ENCODE assay signal across 8 cellular contexts in the genomic region with DNA sequence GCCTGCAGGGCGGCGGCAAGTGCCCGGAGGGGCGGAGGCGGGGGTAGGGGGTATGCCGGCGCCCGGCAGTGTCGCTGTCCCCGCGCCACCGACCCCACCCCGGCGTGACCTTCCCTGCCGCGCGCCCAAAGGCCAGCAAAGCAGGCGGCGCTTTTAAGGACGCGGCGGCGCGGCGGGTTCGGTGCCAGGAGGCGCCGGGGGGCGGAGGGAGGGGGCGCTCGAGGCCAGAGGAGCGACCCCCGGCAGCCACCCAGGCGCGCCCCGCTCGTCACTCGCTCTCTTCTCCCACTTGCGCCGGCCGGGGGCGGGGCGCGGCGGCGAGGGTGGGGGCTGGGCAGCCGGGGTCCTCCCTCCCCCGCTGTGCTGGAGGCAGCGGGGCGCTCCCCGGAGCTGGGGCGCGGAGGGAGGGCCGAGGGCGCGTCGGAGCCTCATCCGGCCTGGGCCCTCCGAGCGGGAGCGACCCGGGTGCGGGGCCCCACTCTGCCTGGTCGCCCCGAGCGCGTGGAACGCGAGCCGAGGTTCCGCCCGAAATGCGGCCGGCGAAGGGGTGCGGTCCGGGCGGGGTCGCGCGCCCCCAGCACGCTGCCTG. TPM values are rescaled to one million over a fixed set of nuclear protein-coding genes. Genes with fewer than 3 reads are reported as not detected.
DNase-seq lines count a peak whose midpoint lies in the region; ATAC-seq and TF ChIP-seq lines count a peak whose summit lies in the region.

No MANE protein-coding gene starts in this region.

- intact Hi-C loops in esophagus squamous epithelium (cut with DNase I), result no loop called here

- H3K9me3 Mint-ChIP-seq in nephron progenitor cell, result no peaks in the 10 kb centered on the region

- H3K27ac ChIP-seq in RWPE2 (ENCODE audit: poor library complexity, severe bottlenecking), result peak overlapping the region; percentile 27
- peak overlapping the region; percentile 87 to 98 (median 94) for H3K27ac ChIP-seq in esophagus squamous epithelium

- ATAC-seq in RWPE2 (ENCODE audit: low read depth) (peak; percentile 13), GM19328 (IDR thresholded peaks at IDR 0.05; ENCODE audit: unreplicated experiment) (no peak)

- no peak for DNase-seq in RWPE2 (ENCODE audit: low spot score)
- DNase-seq in esophagus squamous epithelium (lab: John Stamatoyannopoulos, UW), result no peak
- peak; percentile 79 for DNase-seq in nephron progenitor cell
- no peak for DNase-seq in retina
- no peak for DNase-seq in NCI-H2029 treated with DMSO at 0.1 percent for 48 hours (lab: John Stamatoyannopoulos, UW)
- no peak for DNase-seq in dedifferentiated amniotic fluid mesenchymal stem cell (ENCODE audit: extremely low spot score)

- WGBS in esophagus squamous epithelium, 2 donors, result no CpG with 5 or more reads among the region's 82 CpGs

- H3K36me3 ChIP-seq in RWPE2 (ENCODE audit: low read depth) (no peaks in the 10 kb centered on the region), esophagus squamous epithelium (no peaks in the 10 kb centered on the region)

- peak overlapping the region; percentile 95 for H3K27ac Mint-ChIP-seq in nephron progenitor cell

- H3K4me3 ChIP-seq in GM08714 (ENCODE audit: low read length), result peak overlapping the region; percentile 36; the same call in 1 of the 2 replicates
- peak overlapping the region; percentile 48 for H3K4me3 ChIP-seq in RWPE2 (ENCODE audit: severe bottlenecking)
- peak overlapping the region; percentile 51 to 79 (median 71) for H3K4me3 ChIP-seq in esophagus squamous epithelium

- H3K4me3 Mint-ChIP-seq in nephron progenitor cell, result peak overlapping the region; percentile 74

- peaks cover 61% of the 10 kb centered on the region for H3K4me1 Mint-ChIP-seq in nephron progenitor cell

- H3K4me1 ChIP-seq in RWPE2 (ENCODE audit: insufficient read depth, poor library complexity, severe bottlenecking) (no peaks in the 10 kb centered on the region), esophagus squamous epithelium (peaks cover 32 to 62% (median 33%) of the 10 kb centered on the region in 3 donors)

- no peak for TF ChIP-seq POLR2A in esophagus squamous epithelium (IDR thresholded peaks at IDR 0.05)

- H3K9me3 ChIP-seq in RWPE2 (ENCODE audit: severe bottlenecking) (no peaks in the 10 kb centered on the region), esophagus squamous epithelium (no peaks in the 10 kb centered on the region)

- TF ChIP-seq CTCF in RWPE2 (IDR thresholded peaks at IDR 0.05; ENCODE audit: poor library complexity, severe bottlenecking), result no peak
- TF ChIP-seq CTCF in esophagus squamous epithelium (IDR thresholded peaks at IDR 0.05), result no peak
- no peak for TF ChIP-seq CTCF in nephron progenitor cell (IDR thresholded peaks at IDR 0.05)

- peaks cover 3% of the 10 kb centered on the region for H3K27me3 Mint-ChIP-seq in nephron progenitor cell (ENCODE audit: low read depth, poor library complexity)

- H3K36me3 Mint-ChIP-seq in nephron progenitor cell (ENCODE audit: low read depth), result peaks cover 5% of the 10 kb centered on the region

- H3K27me3 ChIP-seq in RWPE2 (ENCODE audit: insufficient read depth, poor library complexity, severe bottlenecking) (no peaks in the 10 kb centered on the region), esophagus squamous epithelium (peaks cover 0 to 16% (median 0%) of the 10 kb centered on the region in 4 donors)

RNA-seq across cellular contexts. Expression of a gene that starts 8.5 kb away (rescaled TPM):
- 10 to 100 TPM in 1 of 4 donors, 1 to 10 TPM in 3; 3.8 to 10.6 (median 5.4) TPM for total RNA-seq in esophagus squamous epithelium
